ENCODE assay signal across 9 cellular contexts in the genomic region with DNA sequence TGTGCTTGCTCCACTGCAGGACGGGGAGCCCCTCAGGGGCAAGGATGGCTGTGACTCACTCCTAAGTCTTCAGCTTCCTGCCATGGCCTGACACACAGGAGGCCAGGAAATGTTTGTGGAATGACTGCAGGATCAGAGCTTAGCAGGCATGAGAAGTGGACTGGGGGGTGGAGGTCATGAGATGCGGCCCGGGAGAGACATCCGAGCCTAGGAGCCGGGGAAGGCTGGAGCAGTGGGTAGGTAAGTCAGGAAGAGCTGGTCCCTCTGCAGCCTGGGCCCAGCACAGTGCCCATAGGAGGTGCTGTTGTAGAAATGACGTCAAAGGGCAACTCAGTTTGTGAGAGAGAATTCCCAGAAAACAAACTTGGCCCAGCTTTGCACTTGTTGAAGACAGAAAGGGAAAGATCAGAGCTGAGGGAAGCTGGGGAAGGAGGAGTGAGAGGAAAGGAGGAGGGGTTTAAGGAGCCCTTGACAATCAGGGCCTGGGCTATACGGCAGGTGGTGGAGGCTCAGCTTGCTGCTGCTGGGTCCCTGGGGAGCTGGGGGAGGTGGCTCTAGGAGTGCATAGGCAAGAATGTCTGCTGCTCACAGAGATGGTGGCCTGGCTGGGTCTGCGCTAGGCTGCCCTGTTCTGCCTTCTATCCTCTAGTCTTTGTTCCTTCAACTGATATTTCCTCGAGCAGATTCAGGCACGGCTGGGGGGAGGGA. TPM values are rescaled to one million over a fixed set of nuclear protein-coding genes. Genes with fewer than 3 reads are reported as not detected.
DNase-seq lines count a peak whose midpoint lies in the region; ATAC-seq and TF ChIP-seq lines count a peak whose summit lies in the region.
"Had no signal": no experiment of that assay in that cellular context is flagged by ENCODE, and none has a peak within 500 bp of the region (broad histone marks: within the 10 kb centered on the region; RNA-seq: fewer than 3 reads in every experiment).

No MANE protein-coding gene starts in this region.

- H3K36me3 ChIP-seq in adipocyte (ENCODE audit: control insufficient read depth, insufficient read depth, low read length, severe bottlenecking) = no peaks in the 10 kb centered on the region

- H3K27me3 ChIP-seq in adipocyte (replicated peaks; ENCODE audit: control insufficient read depth, insufficient read depth, low read length) = no peaks in the 10 kb centered on the region
- H3K27me3 ChIP-seq in dorsolateral prefrontal cortex = no peaks in the 10 kb centered on the region
- H3K27me3 ChIP-seq: tibial artery had no signal

- H3K27ac ChIP-seq in dorsolateral prefrontal cortex = no peak overlapping the region

- H3K9me3 ChIP-seq in adipocyte (ENCODE audit: control insufficient read depth, low read length) = no peaks in the 10 kb centered on the region
- H3K9me3 ChIP-seq: tibial artery had no signal

- peak overlapping the region; percentile 3 for H3K4me3 ChIP-seq in adipocyte (ENCODE audit: low read length)
- no peak overlapping the region for H3K4me3 ChIP-seq in dorsolateral prefrontal cortex
- H3K4me3 ChIP-seq: tibial artery had no signal

- peak overlapping the region; percentile 70 for H3K9ac ChIP-seq in adipocyte (ENCODE audit: low read length)

- TF ChIP-seq CTCF in dorsolateral prefrontal cortex (IDR thresholded peaks at IDR 0.05 in 54 of 56, conservative IDR thresholded peaks at IDR 0.05 in 2 of 56; ENCODE audit: low read depth in 1 of 56, partially characterized antibody in 56 of 56) = no peak

- intact Hi-C loops in dorsolateral prefrontal cortex (cut with DNase I) = no loop called here

- H3K4me1 ChIP-seq in adipocyte (ENCODE audit: control insufficient read depth, insufficient read depth, low read length) = peaks cover 36% of the 10 kb centered on the region

- DNase-seq in GM04503 (ENCODE audit: low read depth) = peak; percentile 91
- DNase-seq in NCI-H146 treated with DMSO at 0.1 percent for 48 hours (lab: John Stamatoyannopoulos, UW; ENCODE audit: unreplicated experiment) = peak; percentile 54
- peak; percentile 91 for DNase-seq in adipocyte (ENCODE audit: low read depth)
- peak; percentile 25 for DNase-seq in left kidney (ENCODE audit: low read depth, low spot score)
- DNase-seq in activated effector memory CD4-positive, alpha-beta T cell treated with anti-CD3 and anti-CD28 coated beads, Interleukin-2, amount 50 U/mL, for 16 hours = no peak
- no peak for DNase-seq in dorsolateral prefrontal cortex

- peak; percentile 45 for ATAC-seq in GM21825 (IDR thresholded peaks at IDR 0.05; ENCODE audit: unreplicated experiment)
- ATAC-seq in HG02852 (IDR thresholded peaks at IDR 0.05; ENCODE audit: unreplicated experiment) = no peak

RNA-seq across cellular contexts. Expression of a gene that starts 18.5 kb away (rescaled TPM):
- 10 to 100 TPM in 65 of 120 experiments, 1 to 10 TPM in 55; 4.7 to 20.8 (median 10.2) TPM for total RNA-seq in dorsolateral prefrontal cortex

RNA-seq across cellular contexts. Expression of a gene that starts 37.8 kb away (rescaled TPM):
- total RNA-seq in dorsolateral prefrontal cortex = 10 to 100 TPM in 119 of 120 experiments, 1 to 10 TPM in 1; 10.0 to 20.4 (median 14.5) TPM

RNA-seq across cellular contexts. Expression of a gene that starts 43.8 kb away (rescaled TPM):
- total RNA-seq in dorsolateral prefrontal cortex = 100 to 1,000 TPM in 1 of 120 experiments, 10 to 100 TPM in 119; 27.5 to 116 (median 63.3) TPM

Comparison
In these comparisons a context has a peak if more than half of its experiments do, and no peak if none do; other contexts are left out.
1. DNase-seq: peak in GM04503 (single experiment), NCI-H146 treated with DMSO at 0.1 percent for 48 hours (single experiment), adipocyte (single experiment) and left kidney (single experiment); none in activated effector memory CD4-positive, alpha-beta T cell treated with anti-CD3 and anti-CD28 coated beads, Interleukin-2, amount 50 U/mL, for 16 hours (single experiment) and dorsolateral prefrontal cortex (0 of 10).